ENCODE assay signal across 13 cellular contexts in the genomic region with DNA sequence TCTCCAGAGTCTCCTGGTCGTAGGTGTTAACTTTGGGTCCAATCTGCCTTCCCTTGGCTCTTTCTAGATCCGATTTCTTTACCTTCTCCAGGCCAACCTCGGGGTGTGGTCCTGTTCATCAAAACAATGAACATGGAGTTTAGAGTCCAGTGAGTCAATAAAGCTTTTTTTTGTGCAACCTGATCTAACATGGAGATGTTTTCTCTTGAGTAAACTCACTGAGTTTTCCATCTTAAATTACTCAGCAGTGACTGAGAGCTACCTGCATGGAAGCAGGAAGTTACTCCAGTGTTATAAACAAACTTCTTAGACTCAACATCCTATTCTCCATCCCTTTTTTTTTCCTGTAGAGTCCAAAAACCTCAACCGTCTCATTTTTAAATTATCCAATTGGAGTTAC.
"Had no signal": no experiment of that assay in that cellular context is flagged by ENCODE, and none has a peak within 500 bp of the region (broad histone marks: within the 10 kb centered on the region; RNA-seq: fewer than 3 reads in every experiment).

No MANE protein-coding gene starts in this region.

- H3K4me1 ChIP-seq: foreskin keratinocyte, parathyroid adenoma had no signal

- H3K27me3 ChIP-seq: cardiac muscle cell, foreskin keratinocyte had no signal

- H3K9me3 Mint-ChIP-seq: mesothelial cell of epicardium; stimulated activated memory B cell treated with anti-CD40 and anti-IgM and Interleukin-4, amounts not matched to agents 10 μg/mL and 1 μg/mL and 100 μg/mL, for 72 hours; WTC11 had no signal

- H2AFZ ChIP-seq: parathyroid adenoma had no signal

- H3K27me3 Mint-ChIP-seq: stimulated activated memory B cell treated with anti-CD40 and anti-IgM and Interleukin-4, amounts not matched to agents 10 μg/mL and 1 μg/mL and 100 μg/mL, for 72 hours had no signal

- H3K4me3 ChIP-seq: cardiac muscle cell, lung had no signal

- H3K27ac Mint-ChIP-seq: mesothelial cell of epicardium; stimulated activated memory B cell treated with anti-CD40 and anti-IgM and Interleukin-4, amounts not matched to agents 10 μg/mL and 1 μg/mL and 100 μg/mL, for 72 hours; WTC11 had no signal

- DNase-seq: activated CD4-positive, alpha-beta T cell treated with anti-CD3 and anti-CD28 coated beads for 48 hours; activated gamma-delta T cell; foreskin keratinocyte; glutamatergic neuron; retina; SIG-M5; T-helper 2 cell had no signal

- H3K4me1 Mint-ChIP-seq: mesothelial cell of epicardium; stimulated activated memory B cell treated with anti-CD40 and anti-IgM and Interleukin-4, amounts not matched to agents 10 μg/mL and 1 μg/mL and 100 μg/mL, for 72 hours had no signal

- H3K27ac ChIP-seq: cardiac muscle cell, foreskin keratinocyte, parathyroid adenoma had no signal

- ATAC-seq: foreskin keratinocyte; stimulated activated memory B cell treated with anti-CD40 and anti-IgM and Interleukin-4, amounts not matched to agents 10 μg/mL and 1 μg/mL and 100 μg/mL, for 72 hours; WTC11 had no signal

- H3K79me2 ChIP-seq: parathyroid adenoma had no signal

- H3K4me3 Mint-ChIP-seq: mesothelial cell of epicardium; stimulated activated memory B cell treated with anti-CD40 and anti-IgM and Interleukin-4, amounts not matched to agents 10 μg/mL and 1 μg/mL and 100 μg/mL, for 72 hours; WTC11 had no signal
